ENCODE assay signal across 28 cellular contexts in the genomic region with DNA sequence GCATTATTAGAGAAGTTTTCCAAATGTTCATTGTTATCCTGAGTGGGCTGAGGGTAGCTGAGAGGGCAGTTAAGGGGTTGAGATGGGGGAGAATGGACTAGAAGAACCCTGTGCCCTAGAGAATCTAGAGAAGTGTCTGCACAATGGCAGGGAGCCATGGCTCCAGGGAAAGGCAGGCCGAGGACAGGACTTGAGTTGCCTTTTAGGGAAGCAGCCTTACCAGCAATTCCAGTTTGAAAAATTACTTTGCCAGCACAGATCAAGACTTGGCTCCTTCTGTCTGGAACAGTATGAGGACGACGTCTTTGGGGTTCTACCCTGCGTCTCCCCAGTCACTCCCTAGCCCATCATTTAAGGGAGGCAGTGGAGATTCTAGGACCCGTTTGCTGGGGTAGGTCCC. TPM values are rescaled to one million over a fixed set of nuclear protein-coding genes. Genes with fewer than 3 reads are reported as not detected.
DNase-seq lines count a peak whose midpoint lies in the region; ATAC-seq and TF ChIP-seq lines count a peak whose summit lies in the region.
"Had no signal": no experiment of that assay in that cellular context is flagged by ENCODE, and none has a peak within 500 bp of the region (broad histone marks: within the 10 kb centered on the region; RNA-seq: fewer than 3 reads in every experiment).

No MANE protein-coding gene starts in this region.

- no peaks in the 10 kb centered on the region for H3K27me3 ChIP-seq in stomach smooth muscle (ENCODE audit: control insufficient read depth in 1 of 2, insufficient read depth in 2 of 2, low read length in 2 of 2)
- H3K27me3 ChIP-seq: tibial nerve had no signal

- no peak overlapping the region for H3K4me3 Mint-ChIP-seq in neural crest cell
- H3K4me3 Mint-ChIP-seq: activated naive CD4-positive, alpha-beta T cell treated with anti-CD3 and anti-CD28 coated beads, Interleukin-2, amount 50 U/mL, for 24 hours; activated T-helper 1 cell treated with anti-CD3 and anti-CD28 coated beads, Interleukin-12 subunit alpha, Interleukin-12 subunit beta, Interleukin-2, Interleukin-4 antibody, amounts not matched to agents 30 ng/mL and 10 ng/mL and 1 ng/mL, durations not matched to agents 14 hours and 24 hours and 36 hours; effector memory CD8-positive, alpha-beta T cell had no signal

- H3K27ac ChIP-seq in epithelial cell of prostate (peak overlapping the region; percentile 20), stomach smooth muscle (ENCODE audit: low read length) (peak overlapping the region; percentile 79)
- H3K27ac ChIP-seq: KMS-11, parathyroid adenoma, SK-N-MC, tibial nerve had no signal

- H3K36me3 Mint-ChIP-seq in neural crest cell (ENCODE audit: low read depth): no peaks in the 10 kb centered on the region
- H3K36me3 Mint-ChIP-seq: activated naive CD4-positive, alpha-beta T cell treated with anti-CD3 and anti-CD28 coated beads, Interleukin-2, amount 50 U/mL, for 24 hours had no signal

- ATAC-seq in GM21528 (IDR thresholded peaks at IDR 0.05; ENCODE audit: low FRiP score, unreplicated experiment) (no peak), GM21390 (IDR thresholded peaks at IDR 0.05; ENCODE audit: unreplicated experiment) (no peak)
- ATAC-seq: activated CD4-positive, CD25-positive, alpha-beta regulatory T cell treated with anti-CD3 and anti-CD28 coated beads, Interleukin-2, amount 50 U/mL, for 24 hours; effector memory CD8-positive, alpha-beta T cell; stimulated activated naive CD8-positive, alpha-beta T cell treated with anti-CD3 and anti-CD28 coated beads, Interleukin-15, Interleukin-2, amounts not matched to agents 100 U/mL and 50 U/mL, for 24 hours had no signal

- H3K36me3 ChIP-seq in stomach smooth muscle (ENCODE audit: control insufficient read depth in 2 of 2, insufficient read depth in 2 of 2, low read length in 2 of 2): no peaks in the 10 kb centered on the region
- H3K36me3 ChIP-seq: HAP-1, tibial nerve had no signal

- peaks cover 3% of the 10 kb centered on the region for H3K9me3 Mint-ChIP-seq in neural crest cell
- H3K9me3 Mint-ChIP-seq: activated naive CD4-positive, alpha-beta T cell treated with anti-CD3 and anti-CD28 coated beads, Interleukin-2, amount 50 U/mL, for 24 hours; activated T-helper 1 cell treated with anti-CD3 and anti-CD28 coated beads, Interleukin-12 subunit alpha, Interleukin-12 subunit beta, Interleukin-2, Interleukin-4 antibody, amounts not matched to agents 30 ng/mL and 10 ng/mL and 1 ng/mL, durations not matched to agents 14 hours and 24 hours and 36 hours; effector memory CD8-positive, alpha-beta T cell had no signal

- no peak for TF ChIP-seq CTCF in LNCaP clone FGC (IDR thresholded peaks at IDR 0.05; ENCODE audit: control insufficient read depth, extremely low read depth, insufficient read depth)
- no peak for TF ChIP-seq CTCF in neural crest cell (conservative IDR thresholded peaks at IDR 0.05)

- H3K4me3 ChIP-seq in LNCaP clone FGC (ENCODE audit: low read depth, low read length) (no peak overlapping the region), stomach smooth muscle (ENCODE audit: low read length in 2 of 2) (no peak overlapping the region)
- H3K4me3 ChIP-seq: coronary artery, HAP-1, SK-N-MC, tibial nerve had no signal

- H3K4me1 ChIP-seq in stomach smooth muscle (ENCODE audit: control insufficient read depth, insufficient read depth, low read length): peaks cover 20% of the 10 kb centered on the region
- H3K4me1 ChIP-seq: parathyroid adenoma had no signal

- H3K9ac ChIP-seq in stomach smooth muscle (ENCODE audit: low read length in 2 of 2): peak overlapping the region; percentile 4 to 42
- H3K9ac ChIP-seq: KMS-11, parathyroid adenoma had no signal

- H3K4me1 Mint-ChIP-seq in neural crest cell: peaks cover 17% of the 10 kb centered on the region
- H3K4me1 Mint-ChIP-seq: activated naive CD4-positive, alpha-beta T cell treated with anti-CD3 and anti-CD28 coated beads, Interleukin-2, amount 50 U/mL, for 24 hours had no signal

- H3K9me3 ChIP-seq in stomach smooth muscle (ENCODE audit: control insufficient read depth in 2 of 2, low read length in 2 of 2): no peaks in the 10 kb centered on the region
- H3K9me3 ChIP-seq: HAP-1, tibial nerve had no signal

- H3K27me3 Mint-ChIP-seq in neural crest cell (ENCODE audit: low read depth): no peaks in the 10 kb centered on the region

- H3K27ac Mint-ChIP-seq in neural crest cell (ENCODE audit: unreplicated experiment): peak overlapping the region; percentile 62
- H3K27ac Mint-ChIP-seq: activated naive CD4-positive, alpha-beta T cell treated with anti-CD3 and anti-CD28 coated beads, Interleukin-2, amount 50 U/mL, for 24 hours; activated T-helper 1 cell treated with anti-CD3 and anti-CD28 coated beads, Interleukin-12 subunit alpha, Interleukin-12 subunit beta, Interleukin-2, Interleukin-4 antibody, amounts not matched to agents 30 ng/mL and 10 ng/mL and 1 ng/mL, durations not matched to agents 14 hours and 24 hours and 36 hours; effector memory CD8-positive, alpha-beta T cell had no signal

- DNase-seq in LNCaP clone FGC (ENCODE audit: low read depth): peak; percentile 66
- DNase-seq in epithelial cell of prostate (ENCODE audit: low read depth, low spot score): no peak
- DNase-seq in neural crest cell (ENCODE audit: low read depth, low spot score): no peak
- no peak for DNase-seq in germinal center (ENCODE audit: low spot score)
- no peak for DNase-seq in globus pallidus (ENCODE audit: low spot score)
- DNase-seq: activated CD4-positive, alpha-beta T cell treated with anti-CD3 and anti-CD28 coated beads, Interleukin-2, amount 50 U/mL, for 48 hours; anterior cingulate cortex; COR-L47; DMS79; effector memory CD8-positive, alpha-beta T cell; GDM1; NCI-H1417 treated with DMSO at 0.1 percent for 48 hours; NCI-H345; NCI-H748 treated with DMSO at 0.1 percent for 48 hours; RPMI8226; stimulated activated naive CD8-positive, alpha-beta T cell treated with anti-CD3 and anti-CD28 coated beads, Interleukin-15, Interleukin-2, amounts not matched to agents 100 U/mL and 50 U/mL, for 24 hours had no signal

RNA-seq across cellular contexts. Expression of a gene that starts 25.7 kb away (rescaled TPM):
- 84.5 and 87.1 TPM in 2 replicates for total RNA-seq in neural crest cell

RNA-seq across cellular contexts. Expression of a gene that starts 27.7 kb away (rescaled TPM):
- total RNA-seq in neural crest cell: 44.9 and 46.0 TPM in 2 replicates
